Comparison of ENCODE assay signal across 10 cellular contexts in genomic region chr2:20365249-20365817, GRCh38. TPM values are rescaled to one million over a fixed set of nuclear protein-coding genes. Genes with fewer than 3 reads are reported as not detected.
A peak's percentile ranks its signal among the peaks of the same experiment; 100 is the strongest.
DNase-seq lines count a peak whose midpoint lies in the region; ATAC-seq and TF ChIP-seq lines count a peak whose summit lies in the region.
"Had no signal": no experiment of that assay in that cellular context is flagged by ENCODE, and none has a peak within 500 bp of the region (broad histone marks: within the 10 kb centered on the region; RNA-seq: fewer than 3 reads in every experiment).

No MANE protein-coding gene starts in this region.

- no peak overlapping the region; the same call in 1 of the 2 replicates for H3K4me3 ChIP-seq in GM06990 (replicated peaks; ENCODE audit: low read depth, low read length)
- H3K4me3 ChIP-seq in transverse colon = no peak overlapping the region
- H3K4me3 ChIP-seq: adrenal gland, skin epidermis had no signal

- in situ Hi-C loops in transverse colon (cut with MboI; ENCODE audit: low pct_ligation_motif_present in 1 of 4, low pct_unique_long_range_greater_than_20kb in 1 of 4, low sequenced_read_pairs in 3 of 4) = no loop called here

- no peak overlapping the region for H3K27ac ChIP-seq in transverse colon
- H3K27ac ChIP-seq: adrenal gland had no signal

- no peak for TF ChIP-seq EP300 in transverse colon (IDR thresholded peaks at IDR 0.05; ENCODE audit: low read depth)

- 68 to 74% methylated on average over 4 to 7 of the region's 7 CpGs for WGBS in transverse colon (ENCODE audit: low coverage in 1 of 2), 2 donors

- no peaks in the 10 kb centered on the region for H3K27me3 ChIP-seq in GM06990 (replicated peaks; ENCODE audit: control insufficient read depth, insufficient read depth, low read length)
- no peaks in the 10 kb centered on the region for H3K27me3 ChIP-seq in transverse colon
- H3K27me3 ChIP-seq: adrenal gland had no signal

- no peaks in the 10 kb centered on the region for H3K9me3 ChIP-seq in transverse colon
- H3K9me3 ChIP-seq: adrenal gland had no signal

- H3K4me1 ChIP-seq in transverse colon = no peaks in the 10 kb centered on the region
- H3K4me1 ChIP-seq: adrenal gland had no signal

- ATAC-seq in GM21360 (IDR thresholded peaks at IDR 0.05; ENCODE audit: unreplicated experiment) = peak; percentile 95
- ATAC-seq in HG03469 (IDR thresholded peaks at IDR 0.05; ENCODE audit: unreplicated experiment) = peak; percentile 93

- peak; percentile 72 for DNase-seq in GM06990 (ENCODE audit: extremely low read depth, insufficient read length)
- DNase-seq in astrocyte of the hippocampus (ENCODE audit: low read depth, low spot score) = peak; percentile 31
- no peak for DNase-seq in amygdala (lab: John Stamatoyannopoulos, UW)
- DNase-seq in transverse colon = no peak
- no peak for DNase-seq in NAMALWA (ENCODE audit: low spot score)
- DNase-seq in DMS114 treated with DMSO at 0.1 percent for 48 hours (lab: John Stamatoyannopoulos, UW; ENCODE audit: unreplicated experiment) = no peak

- H3K36me3 ChIP-seq in GM06990 (ENCODE audit: control insufficient read depth, insufficient read depth, low read length) (no peaks in the 10 kb centered on the region), transverse colon (no peaks in the 10 kb centered on the region)
- H3K36me3 ChIP-seq: adrenal gland had no signal

- intact Hi-C loops in transverse colon (cut with DNase I; ENCODE audit: low total_unique reads) = no loop called here

- TF ChIP-seq CTCF in GM06990 (IDR thresholded peaks at IDR 0.05; ENCODE audit: insufficient read depth, low read length, poor library complexity, severe bottlenecking) (no peak), transverse colon (IDR thresholded peaks at IDR 0.05) (no peak)

- no peak for TF ChIP-seq POLR2A in transverse colon (IDR thresholded peaks at IDR 0.05)

RNA-seq across cellular contexts. Expression of gene PUM2, which starts 14.7 kb away (rescaled TPM):
- total RNA-seq in transverse colon = 10 to 100 TPM; 62.5 to 92.7 (median 70.5) TPM

Comparison
In these comparisons a context has a peak if more than half of its experiments do, and no peak if none do; other contexts are left out.
1. DNase-seq: peak in GM06990 (single experiment) and astrocyte of the hippocampus (single experiment); none in amygdala (0 of 56), transverse colon (single experiment), NAMALWA (single experiment) and DMS114 treated with DMSO at 0.1 percent for 48 hours (single experiment).